ENCODE assay signal across 1 cellular context in genomic region chr5:131019601-131020315, GRCh38.
TF ChIP-seq lines count a peak whose summit lies in the region.

No MANE protein-coding gene starts in this region.

TF ChIP-seq in GM23338, 12 proteins besides CTCF, POLR2A, EP300 and RAD21 (continued from another document):
- TF ChIP-seq REST (IDR thresholded peaks at IDR 0.05; ENCODE audit: unreplicated experiment) (no peak), EZH2 (IDR thresholded peaks at IDR 0.05; ENCODE audit: low read depth, unreplicated experiment) (no peak), POLR2AphosphoS5 (IDR thresholded peaks at IDR 0.05; ENCODE audit: low read depth) (no peak)
